8 cellular contexts compared by ENCODE assay signal in genomic region chr4:7844247-7844991, GRCh38.
DNase-seq lines count a peak whose midpoint lies in the region; ATAC-seq and TF ChIP-seq lines count a peak whose summit lies in the region.

No MANE protein-coding gene starts in this region.

- peaks cover 75% of the 10 kb centered on the region for H3K36me3 ChIP-seq in BE2C

- H3K27me3 ChIP-seq in BE2C, result no peaks in the 10 kb centered on the region

- peak; percentile 82 for TF ChIP-seq CTCF in BE2C (IDR thresholded peaks at IDR 0.05; ENCODE audit: low read depth, low read length)

- DNase-seq in BE2C, result peak; percentile 90
- DNase-seq in NCI-H1417 treated with DMSO at 0.1 percent for 48 hours (lab: John Stamatoyannopoulos, UW), result peak; percentile 1
- DNase-seq in activated CD4-positive, alpha-beta T cell treated with anti-CD3 and anti-CD28 coated beads, Interleukin-2, amount 50 U/mL, for 4 hours, result peak; percentile 67
- DNase-seq in effector CD8-positive, alpha-beta T cell (lab: John Stamatoyannopoulos, UW), result peak; percentile 40
- DNase-seq in midbrain (lab: John Stamatoyannopoulos, UW), result peak; percentile 32
- peak; percentile 66 for DNase-seq in stimulated activated CD8-positive, alpha-beta memory T cell treated with anti-CD3 and anti-CD28 coated beads, Interleukin-4, amount 100 ng/mL, for 24 hours (ENCODE audit: low read depth)

- ATAC-seq in GM19372 (IDR thresholded peaks at IDR 0.05; ENCODE audit: low read depth, unreplicated experiment), result peak; percentile 64
- no peak for ATAC-seq in GM18517 (IDR thresholded peaks at IDR 0.05; ENCODE audit: unreplicated experiment)

- H3K4me3 ChIP-seq in BE2C (ENCODE audit: low read depth, low read length), result no peak overlapping the region

- peaks cover 6% of the 10 kb centered on the region for H3K4me1 ChIP-seq in BE2C

- no peaks in the 10 kb centered on the region for H3K9me3 ChIP-seq in BE2C

Comparison
In these comparisons a context has a peak if more than half of its experiments do, and no peak if none do; other contexts are left out.
1. DNase-seq: peak in every context shown above with its lines; median percentile 90 in BE2C; 67 in activated CD4-positive, alpha-beta T cell treated with anti-CD3 and anti-CD28 coated beads, Interleukin-2, amount 50 U/mL, for 4 hours; 66 in stimulated activated CD8-positive, alpha-beta memory T cell treated with anti-CD3 and anti-CD28 coated beads, Interleukin-4, amount 100 ng/mL, for 24 hours; 40 in effector CD8-positive, alpha-beta T cell; 32 in midbrain; 1 in NCI-H1417 treated with DMSO at 0.1 percent for 48 hours.